ENCODE assay signal across 8 cellular contexts in genomic region chr15:76150971-76151598, GRCh38.
DNase-seq lines count a peak whose midpoint lies in the region; ATAC-seq, FAIRE-seq and TF ChIP-seq lines count a peak whose summit lies in the region.

No MANE protein-coding gene starts in this region.

- DNase-seq in SIG-M5 treated with dmso at 0.1 percent for 504 hours (lab: John Stamatoyannopoulos, UW; ENCODE audit: unreplicated experiment) = peak; percentile 74
- no peak for DNase-seq in SIG-M5 (lab: John Stamatoyannopoulos, UW)
- peak; percentile 85 for DNase-seq in NCI-H1694 treated with DMSO at 0.1 percent for 48 hours (lab: John Stamatoyannopoulos, UW)
- peak; percentile 87 for DNase-seq in WERI-Rb-1
- DNase-seq in mammary epithelial cell = peak; percentile 91
- DNase-seq in keratinocyte (ENCODE audit: low read depth, low spot score) = peak; percentile 93
- DNase-seq in stimulated activated CD4-positive, alpha-beta T cell treated with anti-CD3 and anti-CD28 coated beads, Interleukin-1b, Interleukin-23, amount 100 ng/mL, for 4 hours (ENCODE audit: low read depth in 2 of 2) = peak; percentile 67 to 75

- peak overlapping the region; percentile 94 for H2AFZ ChIP-seq in mammary epithelial cell (ENCODE audit: low read depth, low read length)
- peak overlapping the region; percentile 85 for H2AFZ ChIP-seq in keratinocyte (ENCODE audit: control insufficient read depth, low read length)

- H3K9me3 ChIP-seq in WERI-Rb-1 (ENCODE audit: severe bottlenecking) = no peaks in the 10 kb centered on the region
- H3K9me3 ChIP-seq in mammary epithelial cell (replicated peaks; ENCODE audit: insufficient read depth, low read length) = no peaks in the 10 kb centered on the region
- H3K9me3 ChIP-seq in keratinocyte (ENCODE audit: control insufficient read depth, low read depth, low read length) = no peaks in the 10 kb centered on the region

- peak; percentile 87 for TF ChIP-seq CTCF in WERI-Rb-1 (IDR thresholded peaks at IDR 0.05; ENCODE audit: low read depth, low read length)
- peak; percentile 74 to 92 for TF ChIP-seq CTCF in mammary epithelial cell (conservative IDR thresholded peaks at IDR 0.05 in 1 of 2, IDR thresholded peaks at IDR 0.05 in 1 of 2; ENCODE audit: extremely low read depth in 1 of 2, insufficient read depth in 1 of 2, low read depth in 1 of 2, low read length in 2 of 2)
- TF ChIP-seq CTCF in keratinocyte (optimal IDR thresholded peaks at IDR 0.05 in 1 of 3, IDR thresholded peaks at IDR 0.05 in 1 of 3, conservative IDR thresholded peaks at IDR 0.05 in 1 of 3; ENCODE audit: extremely low read depth in 1 of 3, insufficient read depth in 2 of 3, low read length in 3 of 3) = peak; percentile 90 to 97 (median 90)

- H3K4me1 ChIP-seq in mammary epithelial cell (ENCODE audit: insufficient read depth, low read length) = peaks cover 18% of the 10 kb centered on the region
- H3K4me1 ChIP-seq in keratinocyte (ENCODE audit: control insufficient read depth, extremely low read depth, insufficient read depth, low read length) = peaks cover 24% of the 10 kb centered on the region

- H3K27ac ChIP-seq in WERI-Rb-1 (peak overlapping the region; percentile 23; the same call in 1 of the 2 replicates), mammary epithelial cell (ENCODE audit: insufficient read depth, low read depth, low read length) (peak overlapping the region; percentile 36), keratinocyte (ENCODE audit: control insufficient read depth, insufficient read depth, low read length) (peak overlapping the region; percentile 59)

- no peak overlapping the region for H3K9ac ChIP-seq in mammary epithelial cell (ENCODE audit: insufficient read depth, low read length)
- peak overlapping the region; percentile 31 for H3K9ac ChIP-seq in keratinocyte (ENCODE audit: control insufficient read depth, extremely low read depth, insufficient read depth, low read length)

- H3K4me2 ChIP-seq in mammary epithelial cell (ENCODE audit: insufficient read depth, low read depth, low read length) = peak overlapping the region; percentile 75
- H3K4me2 ChIP-seq in keratinocyte (ENCODE audit: control insufficient read depth, extremely low read depth, insufficient read depth, low read depth, low read length) = peak overlapping the region; percentile 83

- CTCF ChIA-PET in mammary epithelial cell (lab: Charles Lee; ENCODE audit: low non-redundant PET) = interaction anchor here (0.5 to 1.1 kb wide), 3 partner anchors 13 to 340 kb away, joined by 3 read pairs; no protein-coding TSS in a partner anchor

- no peak overlapping the region for H3K4me3 ChIP-seq in WERI-Rb-1 (ENCODE audit: low read depth, low read length)
- H3K4me3 ChIP-seq in mammary epithelial cell (replicated peaks in 1 of 3; ENCODE audit: insufficient read depth in 1 of 3, low read depth in 2 of 3, low read length in 3 of 3) = no peak overlapping the region
- no peak overlapping the region for H3K4me3 ChIP-seq in keratinocyte (ENCODE audit: control insufficient read depth in 2 of 3, extremely low read depth in 1 of 3, insufficient read depth in 2 of 3, low read depth in 1 of 3, low read length in 3 of 3)

- ATAC-seq in HG02798 (IDR thresholded peaks at IDR 0.05; ENCODE audit: poor library complexity, unreplicated experiment) = peak; percentile 80

- no peaks in the 10 kb centered on the region for H3K79me2 ChIP-seq in mammary epithelial cell (ENCODE audit: insufficient read depth, low read length)
- no peaks in the 10 kb centered on the region for H3K79me2 ChIP-seq in keratinocyte (ENCODE audit: control insufficient read depth, insufficient read depth, low read length)

- peaks cover 5% of the 10 kb centered on the region for H3K9me1 ChIP-seq in keratinocyte (ENCODE audit: control insufficient read depth, extremely low read depth, insufficient read depth, low read length)

- intact Hi-C loops in mammary epithelial cell (cut with micrococcal nuclease) = loop anchor here (1.0 to 5.0 kb wide), 5 partner anchors 26 to 715 kb away; no protein-coding TSS in a partner anchor

- peak; percentile 93 for FAIRE-seq in keratinocyte (lab: Jason Lieb, UNC)

- BruUV-seq in mammary epithelial cell (replicated peaks; lab: Mats Ljungman, UMichigan) = no TSS peak

- WGBS in mammary epithelial cell (ENCODE audit: low coverage, missing lambda C conversion rate) = 6% methylated on average over 9 of the region's 9 CpGs

- H4K20me1 ChIP-seq in mammary epithelial cell (ENCODE audit: insufficient read depth, low read length) (no peaks in the 10 kb centered on the region), keratinocyte (ENCODE audit: control insufficient read depth, extremely low read depth, insufficient read depth, low read length) (no peaks in the 10 kb centered on the region)

- H3K27me3 ChIP-seq in WERI-Rb-1 (ENCODE audit: insufficient read depth, low read depth, severe bottlenecking) = no peaks in the 10 kb centered on the region
- no peaks in the 10 kb centered on the region for H3K27me3 ChIP-seq in mammary epithelial cell (ENCODE audit: insufficient read depth, low read length)
- H3K27me3 ChIP-seq in keratinocyte (ENCODE audit: control insufficient read depth, extremely low read depth, insufficient read depth, low read length) = no peaks in the 10 kb centered on the region

- in situ Hi-C loops in mammary epithelial cell (cut with MboI; ENCODE audit: low sequenced_read_pairs in 2 of 2) = no loop called here

- dilution Hi-C loops in mammary epithelial cell (cut with HindIII; ENCODE audit: low sequenced_read_pairs) (no loop called here), keratinocyte (cut with MboI; ENCODE audit: extremely low pct_ligation_motif_present, low sequenced_read_pairs) (no loop called here)

- no peaks in the 10 kb centered on the region for H3K36me3 ChIP-seq in WERI-Rb-1
- no peaks in the 10 kb centered on the region for H3K36me3 ChIP-seq in mammary epithelial cell (ENCODE audit: insufficient read depth, low read length)
- H3K36me3 ChIP-seq in keratinocyte (ENCODE audit: control insufficient read depth in 2 of 2, extremely low read depth in 1 of 2, insufficient read depth in 2 of 2, low read length in 2 of 2) = no peaks in the 10 kb centered on the region
